In genomic region chr14:24036963-24037657, GRCh38 we compare ENCODE assay signal across 8 cellular contexts. TPM values are rescaled to one million over a fixed set of nuclear protein-coding genes. Genes with fewer than 3 reads are reported as not detected.
A peak's percentile ranks its signal among the peaks of the same experiment; 100 is the strongest.
DNase-seq lines count a peak whose midpoint lies in the region; ATAC-seq, FAIRE-seq and TF ChIP-seq lines count a peak whose summit lies in the region.
"Not testable (repeated sequence)": the region's sequence is repeated elsewhere in the genome, so short reads cannot be mapped to it uniquely, and the experiment has no call there.

No MANE protein-coding gene starts in this region.

- H3K9me3 ChIP-seq in A549; SK-N-MC (ENCODE audit: low read depth, low read length); esophagus (ENCODE audit: control insufficient read depth in 2 of 2, insufficient read depth in 1 of 2, low read depth in 1 of 2, low read length in 1 of 2): not testable (repeated sequence)

- H3K4me2 ChIP-seq in A549, result peak overlapping the region; percentile 80
- not testable (repeated sequence) for H3K4me2 ChIP-seq in mesendoderm (ENCODE audit: low read length)

- not testable (repeated sequence) for ATAC-seq in A549; activated naive CD8-positive, alpha-beta T cell treated with anti-CD3 and anti-CD28 coated beads, Interleukin-2, amount 50 U/mL, for 24 hours
- ATAC-seq in GM18868 (IDR thresholded peaks at IDR 0.05; ENCODE audit: unreplicated experiment), result peak; percentile 22
- ATAC-seq in HG03045 (IDR thresholded peaks at IDR 0.05; ENCODE audit: unreplicated experiment), result peak; percentile 14

- not testable (repeated sequence) for H3K56ac ChIP-seq in mesendoderm (ENCODE audit: low read length)

- CTCF ChIA-PET in A549 (lab: Yijun Ruan, JAX), result interaction anchor here (0.7 to 1.2 kb wide), 3 partner anchors 10 to 83 kb away, joined by 3 read pairs; no protein-coding TSS in a partner anchor

- H2BK15ac ChIP-seq in mesendoderm (replicated peaks; ENCODE audit: low read depth), result not testable (repeated sequence)

- H3K27me3 Mint-ChIP-seq in activated naive CD8-positive, alpha-beta T cell treated with anti-CD3 and anti-CD28 coated beads, Interleukin-2, amount 50 U/mL, for 24 hours, result not testable (repeated sequence)

- peak overlapping the region; percentile 95 to 96 for H3K27ac ChIP-seq in A549
- peak overlapping the region; percentile 65; the same call in 1 of the 2 replicates for H3K27ac ChIP-seq in SK-N-MC
- H3K27ac ChIP-seq in esophagus (ENCODE audit: low read depth in 2 of 2, low read length in 1 of 2), result peak overlapping the region; percentile 68 to 85
- not testable (repeated sequence) for H3K27ac ChIP-seq in mesendoderm (ENCODE audit: low read depth, low read length)

- DNase-seq in A549 (ENCODE audit: low read depth in 1 of 2, low spot score in 1 of 2); SK-N-MC (ENCODE audit: low read depth, low spot score); activated naive CD8-positive, alpha-beta T cell treated with anti-CD3 and anti-CD28 coated beads, Interleukin-2, amount 50 U/mL, for 24 hours; mesendoderm; skeletal muscle cell (ENCODE audit: low read depth): not testable (repeated sequence)

- not testable (repeated sequence) for TF ChIP-seq RAD21 in A549 (conservative IDR thresholded peaks at IDR 0.05 in 1 of 2, IDR thresholded peaks at IDR 0.05 in 1 of 2)

- not testable (repeated sequence) for H3K18ac ChIP-seq in mesendoderm (ENCODE audit: low read length)

- H3K4me3 ChIP-seq in A549, result peak overlapping the region; percentile 67; the same call in 2 of the 3 replicates
- peak overlapping the region; percentile 79 for H3K4me3 ChIP-seq in SK-N-MC
- H3K4me3 ChIP-seq in esophagus (ENCODE audit: low read depth in 1 of 2, low read length in 2 of 2), result peak overlapping the region; percentile 49 to 56
- not testable (repeated sequence) for H3K4me3 ChIP-seq in mesendoderm (ENCODE audit: low read length)
- peak overlapping the region; percentile 51 for H3K4me3 ChIP-seq in skeletal muscle cell (ENCODE audit: low read depth, low read length)

- not testable (repeated sequence) for H3K9me3 Mint-ChIP-seq in activated naive CD8-positive, alpha-beta T cell treated with anti-CD3 and anti-CD28 coated beads, Interleukin-2, amount 50 U/mL, for 24 hours

- peaks cover 14% of the 10 kb centered on the region for H3K4me1 Mint-ChIP-seq in activated naive CD8-positive, alpha-beta T cell treated with anti-CD3 and anti-CD28 coated beads, Interleukin-2, amount 50 U/mL, for 24 hours

- TF ChIP-seq EP300 in A549 (IDR thresholded peaks at IDR 0.05), result not testable (repeated sequence)

- not testable (repeated sequence) for H3K79me1 ChIP-seq in mesendoderm (ENCODE audit: low read length)

- H2AK5ac ChIP-seq in mesendoderm (ENCODE audit: low read length), result not testable (repeated sequence)

- peak overlapping the region; percentile 95 for H3K27ac Mint-ChIP-seq in activated naive CD8-positive, alpha-beta T cell treated with anti-CD3 and anti-CD28 coated beads, Interleukin-2, amount 50 U/mL, for 24 hours

- not testable (repeated sequence) for H4K8ac ChIP-seq in mesendoderm (ENCODE audit: low read depth, low read length)

- not testable (repeated sequence) for FAIRE-seq in A549 (lab: Jason Lieb, UNC)

- POLR2A ChIA-PET in A549 (lab: Yijun Ruan, JAX), result not testable (repeated sequence)

- not testable (repeated sequence) for H3K4ac ChIP-seq in mesendoderm (ENCODE audit: low read depth, low read length)

- not testable (repeated sequence) for H3K36me3 ChIP-seq in SK-N-MC (ENCODE audit: insufficient read depth, low read length); esophagus (ENCODE audit: control insufficient read depth in 2 of 2, insufficient read depth in 2 of 2, low read length in 1 of 2); mesendoderm (ENCODE audit: control insufficient read depth, insufficient read depth, low read length)

- 32% methylated on average over 10 of the region's 10 CpGs for WGBS in A549 (ENCODE audit: missing lambda C conversion rate)
- 34 to 40% methylated on average over 10 of the region's 10 CpGs for WGBS in esophagus, 2 donors
- WGBS in mesendoderm (ENCODE audit: extremely low coverage, insufficient coverage, low lambda C conversion rate), result no CpG with 5 or more reads among the region's 10 CpGs

- peaks cover 46% of the 10 kb centered on the region for H3K4me1 ChIP-seq in A549
- H3K4me1 ChIP-seq in esophagus (ENCODE audit: control insufficient read depth in 2 of 2, insufficient read depth in 2 of 2, low read length in 1 of 2); mesendoderm (ENCODE audit: control insufficient read depth, low read depth, low read length): not testable (repeated sequence)

- H3K79me2 ChIP-seq in mesendoderm (ENCODE audit: control insufficient read depth, insufficient read depth, low read length), result not testable (repeated sequence)

- not testable (repeated sequence) for TF ChIP-seq CTCF in A549 (IDR thresholded peaks at IDR 0.05)

- not testable (repeated sequence) for H3K23ac ChIP-seq in mesendoderm (ENCODE audit: low read length)

- not testable (repeated sequence) for H4K5ac ChIP-seq in mesendoderm (ENCODE audit: low read length)

- not testable (repeated sequence) for H2BK120ac ChIP-seq in mesendoderm (ENCODE audit: low read depth, low read length)

- not testable (repeated sequence) for H3K27me3 ChIP-seq in esophagus (ENCODE audit: control insufficient read depth in 1 of 2, insufficient read depth in 2 of 2, low read length in 2 of 2); mesendoderm (ENCODE audit: insufficient read depth, low read length, poor library complexity)

- H3K9ac ChIP-seq in SK-N-MC (ENCODE audit: insufficient read length), result peak overlapping the region; percentile 76
- peak overlapping the region; percentile 38 for H3K9ac ChIP-seq in mesendoderm (ENCODE audit: low read length)

- not testable (repeated sequence) for TF ChIP-seq POLR2A in A549 (IDR thresholded peaks at IDR 0.05; ENCODE audit: low read length)

- H2BK5ac ChIP-seq in mesendoderm (ENCODE audit: low read length), result not testable (repeated sequence)

- H3K4me3 Mint-ChIP-seq in activated naive CD8-positive, alpha-beta T cell treated with anti-CD3 and anti-CD28 coated beads, Interleukin-2, amount 50 U/mL, for 24 hours, result peak overlapping the region; percentile 94

- H3K36me3 Mint-ChIP-seq in activated naive CD8-positive, alpha-beta T cell treated with anti-CD3 and anti-CD28 coated beads, Interleukin-2, amount 50 U/mL, for 24 hours (ENCODE audit: low read depth), result not testable (repeated sequence)

RNA-seq across cellular contexts. Expression of gene CARMIL3, which starts 14.7 kb away (rescaled TPM):
- polyA plus RNA-seq in A549 (2011; rRNA removed), result 0.45 and 0.79 TPM in 2 replicates
- polyA plus RNA-seq in A549 (2012; cell fraction: cytosol; rRNA removed), result 0.62 and 0.79 TPM in 2 replicates
- 3.9 and 5.3 TPM in 2 replicates for polyA plus RNA-seq in A549 (2012; cell fraction: nucleus; rRNA removed)
- polyA plus RNA-seq in A549 (2017; fragmentation: RNase III; extraction: RNeasy Plus Mini Kit Qiagen cat#74134 plus additional on column Dnase treatment), result 0.60 to 0.98 TPM (median 0.94 TPM) in 3 replicates
- 0.74 and 0.83 TPM in 2 replicates for polyA minus RNA-seq in A549 (2011; rRNA and poly(A)+ RNA removed)
- 1 to 10 TPM in 1 of 2 donors, under 1 TPM in 1; 0.55 to 2.3 TPM for polyA plus RNA-seq in esophagus
- 2.2 TPM for polyA plus RNA-seq in mesendoderm (2013, experiment 1 of 2)
- polyA plus RNA-seq in mesendoderm (2013, experiment 2 of 2), result 2.3 TPM

RNA-seq across cellular contexts. Expression of gene CPNE6, which starts 34.3 kb away (rescaled TPM):
- polyA plus RNA-seq in A549 (2011; rRNA removed) (not detected in 2 replicates), A549 (2017; fragmentation: RNase III; extraction: RNeasy Plus Mini Kit Qiagen cat#74134 plus additional on column Dnase treatment) (not detected in 3 replicates), esophagus (under 1 TPM in 1 of 2 donors, not detected in 1; 0.06 TPM)
- 0.01 TPM in 1 of 2 replicates, not detected in the other for polyA plus RNA-seq in A549 (2012; cell fraction: cytosol; rRNA removed)
- polyA plus RNA-seq in A549 (2012; cell fraction: nucleus; rRNA removed), result 0.04 TPM in 1 of 2 replicates, not detected in the other
- not detected in 2 replicates for polyA minus RNA-seq in A549 (2011; rRNA and poly(A)+ RNA removed)
- 0.01 TPM for polyA plus RNA-seq in mesendoderm (2013, experiment 1 of 2)
- not detected for polyA plus RNA-seq in mesendoderm (2013, experiment 2 of 2)

RNA-seq across cellular contexts. Expression of gene DHRS4L2, which starts 48.4 kb away (rescaled TPM):
- 18.8 and 23.4 TPM in 2 replicates for polyA plus RNA-seq in A549 (2011; rRNA removed)
- polyA plus RNA-seq in A549 (2012; cell fraction: cytosol; rRNA removed), result 29.7 and 29.8 TPM in 2 replicates
- polyA plus RNA-seq in A549 (2012; cell fraction: nucleus; rRNA removed), result 19.9 and 20.5 TPM in 2 replicates
- 25.6 to 28.1 TPM (median 27.0 TPM) in 3 replicates for polyA plus RNA-seq in A549 (2017; fragmentation: RNase III; extraction: RNeasy Plus Mini Kit Qiagen cat#74134 plus additional on column Dnase treatment)
- 19.1 and 19.4 TPM in 2 replicates for polyA minus RNA-seq in A549 (2011; rRNA and poly(A)+ RNA removed)
- 10 to 100 TPM; 32.9 to 43.5 TPM for polyA plus RNA-seq in esophagus
- 14.9 TPM for polyA plus RNA-seq in mesendoderm (2013, experiment 1 of 2)
- polyA plus RNA-seq in mesendoderm (2013, experiment 2 of 2), result 14.1 TPM

RNA-seq across cellular contexts. Expression of gene PCK2, which starts 57.0 kb away (rescaled TPM):
- polyA plus RNA-seq in A549 (2011; rRNA removed), result 52.1 and 60.2 TPM in 2 replicates
- polyA plus RNA-seq in A549 (2012; cell fraction: cytosol; rRNA removed), result 35.2 and 38.7 TPM in 2 replicates
- 67.7 and 94.9 TPM in 2 replicates for polyA plus RNA-seq in A549 (2012; cell fraction: nucleus; rRNA removed)
- 16.9 to 20.7 TPM (median 18.8 TPM) in 3 replicates for polyA plus RNA-seq in A549 (2017; fragmentation: RNase III; extraction: RNeasy Plus Mini Kit Qiagen cat#74134 plus additional on column Dnase treatment)
- polyA minus RNA-seq in A549 (2011; rRNA and poly(A)+ RNA removed), result 93.2 and 112 TPM in 2 replicates
- polyA plus RNA-seq in esophagus, result 10 to 100 TPM; 10.1 to 29.2 TPM
- polyA plus RNA-seq in mesendoderm (2013, experiment 1 of 2), result 37.5 TPM
- polyA plus RNA-seq in mesendoderm (2013, experiment 2 of 2), result 37.2 TPM
